Comparison of ENCODE assay signal across 1 cellular context in the genomic region with DNA sequence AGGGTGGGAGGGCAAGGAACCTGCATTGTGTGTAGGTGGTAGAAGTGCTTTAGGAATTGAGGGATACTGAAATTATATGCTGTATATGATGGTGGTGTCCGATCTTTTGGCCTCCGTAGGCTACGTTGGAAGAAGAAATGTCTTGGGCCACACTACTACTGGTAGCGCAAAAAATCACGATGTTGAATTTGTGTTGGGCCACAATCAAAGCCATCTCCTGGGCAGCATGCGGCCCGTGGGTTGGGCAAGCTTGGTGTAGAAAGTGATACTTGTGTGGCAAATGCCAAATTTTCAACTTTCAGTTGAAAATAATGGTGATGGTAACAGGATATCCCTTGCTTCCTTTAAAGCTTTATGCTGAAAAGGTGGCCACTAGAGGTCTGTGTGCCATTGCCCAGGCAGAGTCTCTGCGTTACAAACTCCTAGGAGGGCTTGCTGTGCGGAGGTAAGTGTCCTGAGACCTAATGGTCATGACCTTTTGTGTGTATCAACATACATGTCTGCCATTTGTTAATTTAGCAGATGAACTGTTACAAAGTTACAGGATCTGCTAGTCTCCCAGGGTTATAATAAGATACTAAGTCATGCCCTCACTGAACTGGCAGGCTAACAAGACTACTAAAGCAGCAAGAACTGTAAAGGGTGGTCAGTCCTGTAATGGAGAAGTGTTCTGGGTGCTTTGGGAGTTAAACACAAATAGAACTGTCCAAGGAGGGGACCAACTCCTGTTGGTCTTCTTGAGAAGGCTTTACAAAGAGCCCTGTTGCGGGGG.
TF ChIP-seq lines count a peak whose summit lies in the region.

No MANE protein-coding gene starts in this region.

TF ChIP-seq in WTC11, 78 proteins besides CTCF, POLR2A, EP300 and RAD21 (continued from another document):
- TF ChIP-seq ZNF425 (CRISPR knock-in tag; conservative IDR thresholded peaks at IDR 0.05) (no peak), RELA (CRISPR knock-in tag; IDR thresholded peaks at IDR 0.05; ENCODE audit: borderline replicate concordance) (no peak), ELF4 (CRISPR knock-in tag; IDR thresholded peaks at IDR 0.05; ENCODE audit: low read depth) (no peak), TP53 (CRISPR knock-in tag; IDR thresholded peaks at IDR 0.05) (no peak), HMGA2 (CRISPR knock-in tag; IDR thresholded peaks at IDR 0.05) (no peak), ZNF317 (CRISPR knock-in tag; IDR thresholded peaks at IDR 0.05; ENCODE audit: borderline replicate concordance, low read depth) (no peak), GTF2I (CRISPR knock-in tag; conservative IDR thresholded peaks at IDR 0.05) (no peak), NFYB (CRISPR knock-in tag; conservative IDR thresholded peaks at IDR 0.05; ENCODE audit: low read depth) (no peak), PRRX2 (CRISPR knock-in tag; IDR thresholded peaks at IDR 0.05) (no peak), NFATC4 (CRISPR knock-in tag; IDR thresholded peaks at IDR 0.05) (no peak)
- TF ChIP-seq, protein P1, sequence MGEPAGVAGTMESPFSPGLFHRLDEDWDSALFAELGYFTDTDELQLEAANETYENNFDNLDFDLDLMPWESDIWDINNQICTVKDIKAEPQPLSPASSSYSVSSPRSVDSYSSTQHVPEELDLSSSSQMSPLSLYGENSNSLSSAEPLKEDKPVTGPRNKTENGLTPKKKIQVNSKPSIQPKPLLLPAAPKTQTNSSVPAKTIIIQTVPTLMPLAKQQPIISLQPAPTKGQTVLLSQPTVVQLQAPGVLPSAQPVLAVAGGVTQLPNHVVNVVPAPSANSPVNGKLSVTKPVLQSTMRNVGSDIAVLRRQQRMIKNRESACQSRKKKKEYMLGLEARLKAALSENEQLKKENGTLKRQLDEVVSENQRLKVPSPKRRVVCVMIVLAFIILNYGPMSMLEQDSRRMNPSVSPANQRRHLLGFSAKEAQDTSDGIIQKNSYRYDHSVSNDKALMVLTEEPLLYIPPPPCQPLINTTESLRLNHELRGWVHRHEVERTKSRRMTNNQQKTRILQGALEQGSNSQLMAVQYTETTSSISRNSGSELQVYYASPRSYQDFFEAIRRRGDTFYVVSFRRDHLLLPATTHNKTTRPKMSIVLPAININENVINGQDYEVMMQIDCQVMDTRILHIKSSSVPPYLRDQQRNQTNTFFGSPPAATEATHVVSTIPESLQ (CRISPR knock-in tag; IDR thresholded peaks at IDR 0.05): no peak
- TF ChIP-seq, protein P2, sequence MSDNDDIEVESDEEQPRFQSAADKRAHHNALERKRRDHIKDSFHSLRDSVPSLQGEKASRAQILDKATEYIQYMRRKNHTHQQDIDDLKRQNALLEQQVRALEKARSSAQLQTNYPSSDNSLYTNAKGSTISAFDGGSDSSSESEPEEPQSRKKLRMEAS (CRISPR knock-in tag; IDR thresholded peaks at IDR 0.05): no peak
- TF ChIP-seq, protein P3, sequence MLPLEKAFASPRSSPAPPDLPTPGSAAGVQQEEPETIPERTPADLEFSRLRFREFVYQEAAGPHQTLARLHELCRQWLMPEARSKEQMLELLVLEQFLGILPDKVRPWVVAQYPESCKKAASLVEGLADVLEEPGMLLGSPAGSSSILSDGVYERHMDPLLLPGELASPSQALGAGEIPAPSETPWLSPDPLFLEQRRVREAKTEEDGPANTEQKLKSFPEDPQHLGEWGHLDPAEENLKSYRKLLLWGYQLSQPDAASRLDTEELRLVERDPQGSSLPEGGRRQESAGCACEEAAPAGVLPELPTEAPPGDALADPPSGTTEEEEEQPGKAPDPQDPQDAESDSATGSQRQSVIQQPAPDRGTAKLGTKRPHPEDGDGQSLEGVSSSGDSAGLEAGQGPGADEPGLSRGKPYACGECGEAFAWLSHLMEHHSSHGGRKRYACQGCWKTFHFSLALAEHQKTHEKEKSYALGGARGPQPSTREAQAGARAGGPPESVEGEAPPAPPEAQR (CRISPR knock-in tag; IDR thresholded peaks at IDR 0.05): no peak
